ENCODE assay signal across 11 cellular contexts in the genomic region with DNA sequence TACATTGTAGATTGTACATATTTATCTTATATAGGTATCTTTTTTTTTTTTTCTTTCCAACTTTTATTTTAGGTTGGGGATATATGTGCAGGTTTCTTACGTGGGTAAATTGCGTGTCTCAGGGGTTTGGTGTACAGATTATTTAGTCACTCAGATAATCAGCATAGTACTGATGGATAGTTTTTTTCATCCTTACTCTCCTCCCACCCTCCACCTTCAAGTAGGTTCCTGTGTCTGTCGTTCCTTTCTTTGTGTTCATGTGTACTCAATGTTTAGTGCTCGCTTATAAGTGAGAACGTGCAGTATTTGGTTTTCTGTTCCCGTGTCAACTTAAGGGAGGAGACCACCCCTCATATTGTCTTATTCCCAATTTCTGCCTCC.
"Had no signal": no experiment of that assay in that cellular context is flagged by ENCODE, and none has a peak within 500 bp of the region (broad histone marks: within the 10 kb centered on the region; RNA-seq: fewer than 3 reads in every experiment).

No MANE protein-coding gene starts in this region.

- H3K27ac Mint-ChIP-seq: GM23338, H9, HFFc6 had no signal

- H3K27ac ChIP-seq: GM23248 had no signal

- H3K9me3 ChIP-seq: HAP-1 had no signal

- H3K4me3 Mint-ChIP-seq: GM23338, H9, HFFc6 had no signal

- H3K36me3 ChIP-seq: HAP-1 had no signal

- H3K4me1 ChIP-seq: HAP-1 had no signal

- DNase-seq: GOT3, H7, HCEC 1CT, HFFc6 had no signal

- H3K4me3 ChIP-seq: GM23248, GM23338, HAP-1 had no signal

- H3K9ac ChIP-seq: GM23248 had no signal

- H3K4me2 ChIP-seq: GM23338 had no signal

- ATAC-seq: GM23338, HCT116 had no signal

- FAIRE-seq: H1, H54 had no signal

- H2AFZ ChIP-seq: GM23248, GM23338 had no signal

- H3K9me3 Mint-ChIP-seq: HFFc6 had no signal
